19 cellular contexts compared by ENCODE assay signal in genomic region chr5:115439042-115439441, GRCh38.
"Had no signal": no experiment of that assay in that cellular context is flagged by ENCODE, and none has a peak within 500 bp of the region (broad histone marks: within the 10 kb centered on the region; RNA-seq: fewer than 3 reads in every experiment).

No MANE protein-coding gene starts in this region.

- H3K4me1 ChIP-seq: spleen had no signal

- H3K9me3 ChIP-seq: gastrocnemius medialis had no signal

- H3K27me3 ChIP-seq: gastrocnemius medialis, sigmoid colon had no signal

- H3K36me3 ChIP-seq: gastrocnemius medialis, sigmoid colon, spleen, thoracic aorta had no signal

- DNase-seq: activated T-cell treated with anti-CD3 and anti-CD28 coated beads, Interleukin-2, amount 50 U/mL, for 1 hour; aorta; dermis blood vessel endothelial cell; effector CD8-positive, alpha-beta T cell; erythroblast; gastrocnemius medialis; hippocampal formation; mucosa of descending colon; naive B cell; occipital lobe; posterior cingulate gyrus; retina; sigmoid colon; spleen; stimulated activated CD4-positive, alpha-beta T cell treated with anti-CD3 and anti-CD28 coated beads, Interleukin-4, amount 100 ng/mL, for 1 hour; stimulated activated naive CD4-positive, alpha-beta T cell; T-helper 1 cell had no signal

- ATAC-seq: activated naive CD4-positive, alpha-beta T cell treated with anti-CD3 and anti-CD28 coated beads, Interleukin-2, amount 50 U/mL, for 72 hours; gastrocnemius medialis; mucosa of descending colon had no signal

- H3K27ac ChIP-seq: gastrocnemius medialis, sigmoid colon, spleen, thoracic aorta had no signal

- H3K4me3 ChIP-seq: mucosa of descending colon, sigmoid colon, spleen, thoracic aorta had no signal
